Comparison of ENCODE assay signal across 1 cellular context in the genomic region with DNA sequence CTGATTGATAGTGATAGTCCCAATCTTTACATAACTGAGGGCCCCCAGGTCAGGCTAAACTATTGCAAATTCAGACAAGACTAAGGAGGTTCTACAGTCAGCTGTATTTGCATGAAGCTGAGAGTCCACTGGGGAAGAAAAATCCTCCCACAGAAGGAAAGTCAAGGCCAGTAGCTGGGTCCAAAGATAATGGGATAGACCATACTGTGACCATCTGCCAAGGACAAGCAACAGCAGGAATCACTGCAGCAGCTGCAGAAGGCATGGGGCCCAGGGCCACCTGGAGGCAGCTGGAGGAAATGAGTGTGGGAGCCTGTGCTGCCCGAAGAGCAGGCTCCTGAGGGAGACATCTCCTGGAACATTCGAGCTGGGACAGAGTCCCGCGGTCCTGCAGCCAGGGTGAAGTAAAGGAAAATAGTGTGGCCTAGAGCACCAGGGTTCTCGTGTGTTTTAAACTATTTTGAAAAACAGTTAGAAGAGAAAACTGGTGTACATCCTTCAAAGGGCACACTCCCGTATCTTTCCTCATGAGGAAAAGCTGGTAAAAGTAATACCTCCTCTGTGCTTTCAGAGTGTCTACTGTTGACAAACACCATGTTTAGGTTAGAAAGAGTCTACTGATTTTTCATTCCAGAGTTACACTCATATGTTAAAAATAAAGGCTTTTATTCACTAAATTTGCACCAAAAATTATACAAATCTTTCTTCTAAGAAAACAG.
TF ChIP-seq lines count a peak whose summit lies in the region.

No MANE protein-coding gene starts in this region.

TF ChIP-seq in K562, 482 proteins besides CTCF, POLR2A, EP300 and RAD21 (continued from another document and continues in another):
- TF ChIP-seq, protein P1, sequence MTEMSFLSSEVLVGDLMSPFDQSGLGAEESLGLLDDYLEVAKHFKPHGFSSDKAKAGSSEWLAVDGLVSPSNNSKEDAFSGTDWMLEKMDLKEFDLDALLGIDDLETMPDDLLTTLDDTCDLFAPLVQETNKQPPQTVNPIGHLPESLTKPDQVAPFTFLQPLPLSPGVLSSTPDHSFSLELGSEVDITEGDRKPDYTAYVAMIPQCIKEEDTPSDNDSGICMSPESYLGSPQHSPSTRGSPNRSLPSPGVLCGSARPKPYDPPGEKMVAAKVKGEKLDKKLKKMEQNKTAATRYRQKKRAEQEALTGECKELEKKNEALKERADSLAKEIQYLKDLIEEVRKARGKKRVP (CRISPR knock-in tag; IDR thresholded peaks at IDR 0.05) = no peak
- TF ChIP-seq RBBP5 (IDR thresholded peaks at IDR 0.05; ENCODE audit: borderline replicate concordance, insufficient read depth, low read length, poor library complexity, severe bottlenecking) = no peak
- TF ChIP-seq SETDB1 (IDR thresholded peaks at IDR 0.05; ENCODE audit: low read length) = no peak
- TF ChIP-seq, protein P2, sequence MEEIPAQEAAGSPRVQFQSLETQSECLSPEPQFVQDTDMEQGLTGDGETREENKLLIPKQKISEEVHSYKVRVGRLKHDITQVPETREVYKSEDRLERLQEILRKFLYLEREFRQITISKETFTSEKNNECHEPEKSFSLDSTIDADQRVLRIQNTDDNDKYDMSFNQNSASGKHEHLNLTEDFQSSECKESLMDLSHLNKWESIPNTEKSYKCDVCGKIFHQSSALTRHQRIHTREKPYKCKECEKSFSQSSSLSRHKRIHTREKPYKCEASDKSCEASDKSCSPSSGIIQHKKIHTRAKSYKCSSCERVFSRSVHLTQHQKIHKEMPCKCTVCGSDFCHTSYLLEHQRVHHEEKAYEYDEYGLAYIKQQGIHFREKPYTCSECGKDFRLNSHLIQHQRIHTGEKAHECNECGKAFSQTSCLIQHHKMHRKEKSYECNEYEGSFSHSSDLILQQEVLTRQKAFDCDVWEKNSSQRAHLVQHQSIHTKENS (CRISPR knock-in tag; IDR thresholded peaks at IDR 0.05) = no peak
- TF ChIP-seq, protein P3, sequence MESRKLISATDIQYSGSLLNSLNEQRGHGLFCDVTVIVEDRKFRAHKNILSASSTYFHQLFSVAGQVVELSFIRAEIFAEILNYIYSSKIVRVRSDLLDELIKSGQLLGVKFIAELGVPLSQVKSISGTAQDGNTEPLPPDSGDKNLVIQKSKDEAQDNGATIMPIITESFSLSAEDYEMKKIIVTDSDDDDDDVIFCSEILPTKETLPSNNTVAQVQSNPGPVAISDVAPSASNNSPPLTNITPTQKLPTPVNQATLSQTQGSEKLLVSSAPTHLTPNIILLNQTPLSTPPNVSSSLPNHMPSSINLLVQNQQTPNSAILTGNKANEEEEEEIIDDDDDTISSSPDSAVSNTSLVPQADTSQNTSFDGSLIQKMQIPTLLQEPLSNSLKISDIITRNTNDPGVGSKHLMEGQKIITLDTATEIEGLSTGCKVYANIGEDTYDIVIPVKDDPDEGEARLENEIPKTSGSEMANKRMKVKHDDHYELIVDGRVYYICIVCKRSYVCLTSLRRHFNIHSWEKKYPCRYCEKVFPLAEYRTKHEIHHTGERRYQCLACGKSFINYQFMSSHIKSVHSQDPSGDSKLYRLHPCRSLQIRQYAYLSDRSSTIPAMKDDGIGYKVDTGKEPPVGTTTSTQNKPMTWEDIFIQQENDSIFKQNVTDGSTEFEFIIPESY (CRISPR knock-in tag; IDR thresholded peaks at IDR 0.05) = 0 out of 2 replicates have a peak, but pooled peaks have one; percentile 19
- TF ChIP-seq MEF2A (IDR thresholded peaks at IDR 0.05; ENCODE audit: control insufficient read depth, low read depth, low read length) = no peak
- TF ChIP-seq SIX5 (IDR thresholded peaks at IDR 0.05; ENCODE audit: borderline replicate concordance in 1 of 2, insufficient read depth in 1 of 2, low read depth in 1 of 2, low read length in 2 of 2) = no peak
- TF ChIP-seq, protein P4, sequence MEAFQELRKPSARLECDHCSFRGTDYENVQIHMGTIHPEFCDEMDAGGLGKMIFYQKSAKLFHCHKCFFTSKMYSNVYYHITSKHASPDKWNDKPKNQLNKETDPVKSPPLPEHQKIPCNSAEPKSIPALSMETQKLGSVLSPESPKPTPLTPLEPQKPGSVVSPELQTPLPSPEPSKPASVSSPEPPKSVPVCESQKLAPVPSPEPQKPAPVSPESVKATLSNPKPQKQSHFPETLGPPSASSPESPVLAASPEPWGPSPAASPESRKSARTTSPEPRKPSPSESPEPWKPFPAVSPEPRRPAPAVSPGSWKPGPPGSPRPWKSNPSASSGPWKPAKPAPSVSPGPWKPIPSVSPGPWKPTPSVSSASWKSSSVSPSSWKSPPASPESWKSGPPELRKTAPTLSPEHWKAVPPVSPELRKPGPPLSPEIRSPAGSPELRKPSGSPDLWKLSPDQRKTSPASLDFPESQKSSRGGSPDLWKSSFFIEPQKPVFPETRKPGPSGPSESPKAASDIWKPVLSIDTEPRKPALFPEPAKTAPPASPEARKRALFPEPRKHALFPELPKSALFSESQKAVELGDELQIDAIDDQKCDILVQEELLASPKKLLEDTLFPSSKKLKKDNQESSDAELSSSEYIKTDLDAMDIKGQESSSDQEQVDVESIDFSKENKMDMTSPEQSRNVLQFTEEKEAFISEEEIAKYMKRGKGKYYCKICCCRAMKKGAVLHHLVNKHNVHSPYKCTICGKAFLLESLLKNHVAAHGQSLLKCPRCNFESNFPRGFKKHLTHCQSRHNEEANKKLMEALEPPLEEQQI (IDR thresholded peaks at IDR 0.05) = 0 out of 2 replicates have a peak, but pooled peaks have one; percentile 38
- TF ChIP-seq ZFP30 (CRISPR knock-in tag; IDR thresholded peaks at IDR 0.05; ENCODE audit: borderline replicate concordance) = no peak
- TF ChIP-seq C11orf30 (IDR thresholded peaks at IDR 0.05; ENCODE audit: low read depth) = no peak
- TF ChIP-seq, protein P5, sequence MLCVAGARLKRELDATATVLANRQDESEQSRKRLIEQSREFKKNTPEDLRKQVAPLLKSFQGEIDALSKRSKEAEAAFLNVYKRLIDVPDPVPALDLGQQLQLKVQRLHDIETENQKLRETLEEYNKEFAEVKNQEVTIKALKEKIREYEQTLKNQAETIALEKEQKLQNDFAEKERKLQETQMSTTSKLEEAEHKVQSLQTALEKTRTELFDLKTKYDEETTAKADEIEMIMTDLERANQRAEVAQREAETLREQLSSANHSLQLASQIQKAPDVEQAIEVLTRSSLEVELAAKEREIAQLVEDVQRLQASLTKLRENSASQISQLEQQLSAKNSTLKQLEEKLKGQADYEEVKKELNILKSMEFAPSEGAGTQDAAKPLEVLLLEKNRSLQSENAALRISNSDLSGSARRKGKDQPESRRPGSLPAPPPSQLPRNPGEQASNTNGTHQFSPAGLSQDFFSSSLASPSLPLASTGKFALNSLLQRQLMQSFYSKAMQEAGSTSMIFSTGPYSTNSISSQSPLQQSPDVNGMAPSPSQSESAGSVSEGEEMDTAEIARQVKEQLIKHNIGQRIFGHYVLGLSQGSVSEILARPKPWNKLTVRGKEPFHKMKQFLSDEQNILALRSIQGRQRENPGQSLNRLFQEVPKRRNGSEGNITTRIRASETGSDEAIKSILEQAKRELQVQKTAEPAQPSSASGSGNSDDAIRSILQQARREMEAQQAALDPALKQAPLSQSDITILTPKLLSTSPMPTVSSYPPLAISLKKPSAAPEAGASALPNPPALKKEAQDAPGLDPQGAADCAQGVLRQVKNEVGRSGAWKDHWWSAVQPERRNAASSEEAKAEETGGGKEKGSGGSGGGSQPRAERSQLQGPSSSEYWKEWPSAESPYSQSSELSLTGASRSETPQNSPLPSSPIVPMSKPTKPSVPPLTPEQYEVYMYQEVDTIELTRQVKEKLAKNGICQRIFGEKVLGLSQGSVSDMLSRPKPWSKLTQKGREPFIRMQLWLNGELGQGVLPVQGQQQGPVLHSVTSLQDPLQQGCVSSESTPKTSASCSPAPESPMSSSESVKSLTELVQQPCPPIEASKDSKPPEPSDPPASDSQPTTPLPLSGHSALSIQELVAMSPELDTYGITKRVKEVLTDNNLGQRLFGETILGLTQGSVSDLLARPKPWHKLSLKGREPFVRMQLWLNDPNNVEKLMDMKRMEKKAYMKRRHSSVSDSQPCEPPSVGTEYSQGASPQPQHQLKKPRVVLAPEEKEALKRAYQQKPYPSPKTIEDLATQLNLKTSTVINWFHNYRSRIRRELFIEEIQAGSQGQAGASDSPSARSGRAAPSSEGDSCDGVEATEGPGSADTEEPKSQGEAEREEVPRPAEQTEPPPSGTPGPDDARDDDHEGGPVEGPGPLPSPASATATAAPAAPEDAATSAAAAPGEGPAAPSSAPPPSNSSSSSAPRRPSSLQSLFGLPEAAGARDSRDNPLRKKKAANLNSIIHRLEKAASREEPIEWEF (CRISPR knock-in tag; IDR thresholded peaks at IDR 0.05) = no peak
- no peak for TF ChIP-seq ZNF184 (CRISPR knock-in tag; IDR thresholded peaks at IDR 0.05)
- TF ChIP-seq, protein P6, sequence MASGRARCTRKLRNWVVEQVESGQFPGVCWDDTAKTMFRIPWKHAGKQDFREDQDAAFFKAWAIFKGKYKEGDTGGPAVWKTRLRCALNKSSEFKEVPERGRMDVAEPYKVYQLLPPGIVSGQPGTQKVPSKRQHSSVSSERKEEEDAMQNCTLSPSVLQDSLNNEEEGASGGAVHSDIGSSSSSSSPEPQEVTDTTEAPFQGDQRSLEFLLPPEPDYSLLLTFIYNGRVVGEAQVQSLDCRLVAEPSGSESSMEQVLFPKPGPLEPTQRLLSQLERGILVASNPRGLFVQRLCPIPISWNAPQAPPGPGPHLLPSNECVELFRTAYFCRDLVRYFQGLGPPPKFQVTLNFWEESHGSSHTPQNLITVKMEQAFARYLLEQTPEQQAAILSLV (tag; IDR thresholded peaks at IDR 0.05) = no peak
- TF ChIP-seq KDM5B (IDR thresholded peaks at IDR 0.05; ENCODE audit: insufficient replicate concordance, low read depth, low read length) = no peak
- TF ChIP-seq ZNF41 (CRISPR knock-in tag; conservative IDR thresholded peaks at IDR 0.05) = no peak
- no peak for TF ChIP-seq U2AF1 (optimal IDR thresholded peaks at IDR 0.05; ENCODE audit: low read depth, low read length)
- TF ChIP-seq ZBTB8A (IDR thresholded peaks at IDR 0.05; ENCODE audit: partially characterized antibody) = no peak
- no peak for TF ChIP-seq ZNF282 (CRISPR knock-in tag; IDR thresholded peaks at IDR 0.05)
- TF ChIP-seq CREM (IDR thresholded peaks at IDR 0.05; ENCODE audit: low read depth) = no peak
- no peak for TF ChIP-seq SMARCC2 (IDR thresholded peaks at IDR 0.05; ENCODE audit: low read depth)
- TF ChIP-seq, protein P7, sequence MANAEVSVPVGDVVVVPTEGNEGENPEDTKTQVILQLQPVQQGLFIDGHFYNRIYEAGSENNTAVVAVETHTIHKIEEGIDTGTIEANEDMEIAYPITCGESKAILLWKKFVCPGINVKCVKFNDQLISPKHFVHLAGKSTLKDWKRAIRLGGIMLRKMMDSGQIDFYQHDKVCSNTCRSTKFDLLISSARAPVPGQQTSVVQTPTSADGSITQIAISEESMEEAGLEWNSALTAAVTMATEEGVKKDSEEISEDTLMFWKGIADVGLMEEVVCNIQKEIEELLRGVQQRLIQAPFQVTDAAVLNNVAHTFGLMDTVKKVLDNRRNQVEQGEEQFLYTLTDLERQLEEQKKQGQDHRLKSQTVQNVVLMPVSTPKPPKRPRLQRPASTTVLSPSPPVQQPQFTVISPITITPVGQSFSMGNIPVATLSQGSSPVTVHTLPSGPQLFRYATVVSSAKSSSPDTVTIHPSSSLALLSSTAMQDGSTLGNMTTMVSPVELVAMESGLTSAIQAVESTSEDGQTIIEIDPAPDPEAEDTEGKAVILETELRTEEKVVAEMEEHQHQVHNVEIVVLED (CRISPR knock-in tag; IDR thresholded peaks at IDR 0.05) = no peak
- TF ChIP-seq HMG20A (CRISPR knock-in tag; conservative IDR thresholded peaks at IDR 0.05) = no peak
- TF ChIP-seq JUND (IDR thresholded peaks at IDR 0.05; ENCODE audit: borderline replicate concordance, low read depth, low read length) = no peak; the same call in 1 of the 2 replicates
- TF ChIP-seq JUND (tag; IDR thresholded peaks at IDR 0.05; ENCODE audit: borderline replicate concordance, low read depth, low read length) = no peak
- TF ChIP-seq TAF1 (IDR thresholded peaks at IDR 0.05; ENCODE audit: control insufficient read depth, extremely low read depth, insufficient read depth, low read length, severe bottlenecking) = no peak
- TF ChIP-seq ARID1B (IDR thresholded peaks at IDR 0.05) = no peak
- peak in 1 of 3 experiments; percentile 17 for TF ChIP-seq YY1 (IDR thresholded peaks at IDR 0.05; ENCODE audit: borderline replicate concordance in 1 of 3, control insufficient read depth in 1 of 3, extremely low read depth in 1 of 3, insufficient read depth in 3 of 3, insufficient read length in 1 of 3, insufficient replicate concordance in 2 of 3, low read depth in 1 of 3, low read length in 2 of 3)
- TF ChIP-seq SMARCA5 (IDR thresholded peaks at IDR 0.05) = no peak; the same call in 1 of the 2 replicates
- no peak for TF ChIP-seq POLR2B (IDR thresholded peaks at IDR 0.05; ENCODE audit: low read depth, partially characterized antibody)
- TF ChIP-seq NCOA6 (IDR thresholded peaks at IDR 0.05) = no peak
- TF ChIP-seq ZBTB17 (CRISPR knock-in tag; IDR thresholded peaks at IDR 0.05) = no peak
- TF ChIP-seq FOXA1 (IDR thresholded peaks at IDR 0.05; ENCODE audit: borderline replicate concordance) = no peak
- no peak for TF ChIP-seq CCAR2 (IDR thresholded peaks at IDR 0.05; ENCODE audit: low read depth, low read length)
- TF ChIP-seq SMAD2 (IDR thresholded peaks at IDR 0.05; ENCODE audit: low read depth, low read length) = no peak
- no peak for TF ChIP-seq RBM25 (IDR thresholded peaks at IDR 0.05; ENCODE audit: low read depth, low read length, severe bottlenecking)
- TF ChIP-seq BRCA1 (IDR thresholded peaks at IDR 0.05) = no peak
- TF ChIP-seq BRCA1 (CRISPR knock-in tag; IDR thresholded peaks at IDR 0.05) = no peak
- TF ChIP-seq ZNF561 (CRISPR knock-in tag; conservative IDR thresholded peaks at IDR 0.05) = no peak
- TF ChIP-seq SRSF7 (optimal IDR thresholded peaks at IDR 0.05; ENCODE audit: low read depth, low read length) = no peak
- no peak for TF ChIP-seq ZNF12 (CRISPR knock-in tag; IDR thresholded peaks at IDR 0.05)
- no peak for TF ChIP-seq CHD2 (IDR thresholded peaks at IDR 0.05; ENCODE audit: low read depth, low read length)
- no peak for TF ChIP-seq FOXJ3 (CRISPR knock-in tag; IDR thresholded peaks at IDR 0.05)
- no peak for TF ChIP-seq MBD2 (IDR thresholded peaks at IDR 0.05; ENCODE audit: borderline replicate concordance, low read depth)
- TF ChIP-seq, protein P8, sequence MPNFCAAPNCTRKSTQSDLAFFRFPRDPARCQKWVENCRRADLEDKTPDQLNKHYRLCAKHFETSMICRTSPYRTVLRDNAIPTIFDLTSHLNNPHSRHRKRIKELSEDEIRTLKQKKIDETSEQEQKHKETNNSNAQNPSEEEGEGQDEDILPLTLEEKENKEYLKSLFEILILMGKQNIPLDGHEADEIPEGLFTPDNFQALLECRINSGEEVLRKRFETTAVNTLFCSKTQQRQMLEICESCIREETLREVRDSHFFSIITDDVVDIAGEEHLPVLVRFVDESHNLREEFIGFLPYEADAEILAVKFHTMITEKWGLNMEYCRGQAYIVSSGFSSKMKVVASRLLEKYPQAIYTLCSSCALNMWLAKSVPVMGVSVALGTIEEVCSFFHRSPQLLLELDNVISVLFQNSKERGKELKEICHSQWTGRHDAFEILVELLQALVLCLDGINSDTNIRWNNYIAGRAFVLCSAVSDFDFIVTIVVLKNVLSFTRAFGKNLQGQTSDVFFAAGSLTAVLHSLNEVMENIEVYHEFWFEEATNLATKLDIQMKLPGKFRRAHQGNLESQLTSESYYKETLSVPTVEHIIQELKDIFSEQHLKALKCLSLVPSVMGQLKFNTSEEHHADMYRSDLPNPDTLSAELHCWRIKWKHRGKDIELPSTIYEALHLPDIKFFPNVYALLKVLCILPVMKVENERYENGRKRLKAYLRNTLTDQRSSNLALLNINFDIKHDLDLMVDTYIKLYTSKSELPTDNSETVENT (CRISPR knock-in tag; IDR thresholded peaks at IDR 0.05) = no peak
- TF ChIP-seq NCOA4 (IDR thresholded peaks at IDR 0.05; ENCODE audit: partially characterized antibody) = no peak
- no peak for TF ChIP-seq SAFB2 (IDR thresholded peaks at IDR 0.05; ENCODE audit: borderline replicate concordance, low read depth, low read length, severe bottlenecking)
